ENCODE assay signal across 9 cellular contexts in genomic region chr20:47181056-47181862, GRCh38.
A peak's percentile ranks its signal among the peaks of the same experiment; 100 is the strongest.
DNase-seq lines count a peak whose midpoint lies in the region; ATAC-seq and TF ChIP-seq lines count a peak whose summit lies in the region.
"Had no signal": no experiment of that assay in that cellular context is flagged by ENCODE, and none has a peak within 500 bp of the region (broad histone marks: within the 10 kb centered on the region; RNA-seq: fewer than 3 reads in every experiment).

No MANE protein-coding gene starts in this region.

- H3K36me3 Mint-ChIP-seq in activated CD8-positive, alpha-beta T cell treated with anti-CD3 and anti-CD28 coated beads, Interleukin-2, amount 10 ng/mL, durations not matched to agents 7 days and 5 days (ENCODE audit: low read depth), result no peaks in the 10 kb centered on the region
- H3K36me3 Mint-ChIP-seq: CD4-positive, CD25-positive, alpha-beta regulatory T cell had no signal

- H3F3A ChIP-seq in MM.1S (ENCODE audit: insufficient read depth, low read length), result no peaks in the 10 kb centered on the region

- no peak overlapping the region for H3K18ac ChIP-seq in mesendoderm (ENCODE audit: low read length)

- no peak overlapping the region for H2BK15ac ChIP-seq in mesendoderm (replicated peaks; ENCODE audit: low read depth)

- no peaks in the 10 kb centered on the region for H3K27me3 ChIP-seq in MM.1S (replicated peaks; ENCODE audit: insufficient read depth, low read length)
- H3K27me3 ChIP-seq in mesendoderm (ENCODE audit: insufficient read depth, low read length, poor library complexity), result no peaks in the 10 kb centered on the region

- CTCF ChIA-PET in activated CD8-positive, alpha-beta T cell treated with anti-CD3 and anti-CD28 coated beads, Interleukin-2, amount 10 ng/mL, durations not matched to agents 7 days and 5 days (lab: Charles Lee), result interaction anchor here (0.5 to 1.8 kb wide), 3 partner anchors 15 to 157 kb away, joined by 3 to 5 read pairs (median 3); no protein-coding TSS in a partner anchor

- no peak overlapping the region for H3K27ac Mint-ChIP-seq in activated CD8-positive, alpha-beta T cell treated with anti-CD3 and anti-CD28 coated beads, Interleukin-2, amount 10 ng/mL, durations not matched to agents 7 days and 5 days
- H3K27ac Mint-ChIP-seq: CD4-positive, CD25-positive, alpha-beta regulatory T cell had no signal

- peak overlapping the region; percentile 42 for H4K5ac ChIP-seq in mesendoderm (ENCODE audit: low read length)

- WGBS in mesendoderm (ENCODE audit: extremely low coverage, insufficient coverage, low lambda C conversion rate), result no CpG with 5 or more reads among the region's 5 CpGs

- H3K27ac ChIP-seq in MM.1S (ENCODE audit: low read length) (no peak overlapping the region), mesendoderm (ENCODE audit: low read depth, low read length) (no peak overlapping the region)

- no peaks in the 10 kb centered on the region for H3K36me3 ChIP-seq in MM.1S (replicated peaks; ENCODE audit: insufficient read depth, low read length)
- no peaks in the 10 kb centered on the region for H3K36me3 ChIP-seq in mesendoderm (ENCODE audit: control insufficient read depth, insufficient read depth, low read length)

- peaks cover 2% of the 10 kb centered on the region for H3K4me1 Mint-ChIP-seq in activated CD8-positive, alpha-beta T cell treated with anti-CD3 and anti-CD28 coated beads, Interleukin-2, amount 10 ng/mL, durations not matched to agents 7 days and 5 days (ENCODE audit: low read depth)
- H3K4me1 Mint-ChIP-seq: CD4-positive, CD25-positive, alpha-beta regulatory T cell had no signal

- no peak overlapping the region for H2AK5ac ChIP-seq in mesendoderm (ENCODE audit: low read length)

- H3K4me3 ChIP-seq in MM.1S (ENCODE audit: low read length) (no peak overlapping the region), mesendoderm (ENCODE audit: low read length) (no peak overlapping the region)

- no peak for TF ChIP-seq CTCF in MM.1S (IDR thresholded peaks at IDR 0.05; ENCODE audit: low read length)

- H3K4me2 ChIP-seq in MM.1S (ENCODE audit: low read depth, low read length) (no peak overlapping the region), mesendoderm (ENCODE audit: low read length) (no peak overlapping the region)

- peaks cover 3% of the 10 kb centered on the region for H3K9me3 Mint-ChIP-seq in activated CD8-positive, alpha-beta T cell treated with anti-CD3 and anti-CD28 coated beads, Interleukin-2, amount 10 ng/mL, durations not matched to agents 7 days and 5 days (ENCODE audit: insufficient read depth)

- no peaks in the 10 kb centered on the region for H4K20me1 ChIP-seq in MM.1S (ENCODE audit: insufficient read depth, low read length)

- no peaks in the 10 kb centered on the region for H3K79me2 ChIP-seq in MM.1S (ENCODE audit: low read length)
- H3K79me2 ChIP-seq in mesendoderm (ENCODE audit: control insufficient read depth, insufficient read depth, low read length), result no peaks in the 10 kb centered on the region

- H3K56ac ChIP-seq in mesendoderm (ENCODE audit: low read length), result no peak overlapping the region

- H3K79me1 ChIP-seq in mesendoderm (ENCODE audit: low read length), result no peaks in the 10 kb centered on the region

- no peak overlapping the region for H3K4ac ChIP-seq in mesendoderm (ENCODE audit: low read depth, low read length)

- H4K8ac ChIP-seq in mesendoderm (ENCODE audit: low read depth, low read length), result peak overlapping the region; percentile 0

- no peak overlapping the region for H2BK5ac ChIP-seq in mesendoderm (ENCODE audit: low read length)

- H2AFZ ChIP-seq in MM.1S (ENCODE audit: low read length), result peak overlapping the region; percentile 50

- peak; percentile 67 to 75 for ATAC-seq in activated CD4-positive, CD25-positive, alpha-beta regulatory T cell treated with anti-CD3 and anti-CD28 coated beads, Interleukin-2, amount 50 U/mL, for 24 hours
- ATAC-seq in activated CD8-positive, alpha-beta T cell treated with anti-CD3 and anti-CD28 coated beads, Interleukin-2, amount 10 ng/mL, durations not matched to agents 7 days and 5 days, result peak; percentile 57
- ATAC-seq in GM21367 (IDR thresholded peaks at IDR 0.05; ENCODE audit: unreplicated experiment), result no peak

- H3K9me3 ChIP-seq in MM.1S (replicated peaks; ENCODE audit: insufficient read depth, low read length), result no peaks in the 10 kb centered on the region

- H3K27me3 Mint-ChIP-seq in activated CD8-positive, alpha-beta T cell treated with anti-CD3 and anti-CD28 coated beads, Interleukin-2, amount 10 ng/mL, durations not matched to agents 7 days and 5 days (ENCODE audit: low read depth), result peaks cover 5% of the 10 kb centered on the region
- H3K27me3 Mint-ChIP-seq: CD4-positive, CD25-positive, alpha-beta regulatory T cell had no signal

- H3K9ac ChIP-seq in MM.1S (ENCODE audit: low read length) (no peak overlapping the region), mesendoderm (ENCODE audit: low read length) (no peak overlapping the region)

- no peak overlapping the region for H2BK120ac ChIP-seq in mesendoderm (ENCODE audit: low read depth, low read length)

- POLR2A ChIA-PET in activated CD8-positive, alpha-beta T cell treated with anti-CD3 and anti-CD28 coated beads, Interleukin-2, amount 10 ng/mL, durations not matched to agents 7 days and 5 days (lab: Charles Lee), result no interaction called here

- H3K4me1 ChIP-seq in MM.1S (ENCODE audit: low read length) (no peaks in the 10 kb centered on the region), mesendoderm (ENCODE audit: control insufficient read depth, low read depth, low read length) (no peaks in the 10 kb centered on the region)

- no peak for DNase-seq in activated CD4-positive, CD25-positive, alpha-beta regulatory T cell treated with anti-CD3 and anti-CD28 coated beads, Interleukin-2, amount 50 U/mL, for 72 hours
- DNase-seq in MM.1S (peak; percentile 52), mesendoderm (peak; percentile 91), T-helper 9 cell (no peak)
- peak; percentile 50 for DNase-seq in activated CD8-positive, alpha-beta T cell treated with anti-CD3 and anti-CD28 coated beads, Interleukin-2, amount 10 ng/mL, durations not matched to agents 7 days and 5 days
- DNase-seq in activated effector memory CD4-positive, alpha-beta T cell treated with Interleukin-2 at 50 U/mL for 16 hours, result no peak

- no peak overlapping the region for H3K23ac ChIP-seq in mesendoderm (ENCODE audit: low read length)

- H3K4me3 Mint-ChIP-seq in activated CD8-positive, alpha-beta T cell treated with anti-CD3 and anti-CD28 coated beads, Interleukin-2, amount 10 ng/mL, durations not matched to agents 7 days and 5 days, result no peak overlapping the region
- H3K4me3 Mint-ChIP-seq: CD4-positive, CD25-positive, alpha-beta regulatory T cell had no signal

- no peaks in the 10 kb centered on the region for H3K9me2 ChIP-seq in MM.1S (replicated peaks; ENCODE audit: insufficient read depth, low read length)

Comparison
In these comparisons a context has a peak if more than half of its experiments do, and no peak if none do; other contexts are left out.
1. DNase-seq: peak in MM.1S (single experiment), activated CD8-positive, alpha-beta T cell treated with anti-CD3 and anti-CD28 coated beads, Interleukin-2, amount 10 ng/mL, durations not matched to agents 7 days and 5 days (single experiment) and mesendoderm (single experiment); none in activated CD4-positive, CD25-positive, alpha-beta regulatory T cell treated with anti-CD3 and anti-CD28 coated beads, Interleukin-2, amount 50 U/mL, for 72 hours (single experiment), T-helper 9 cell (single experiment) and activated effector memory CD4-positive, alpha-beta T cell treated with Interleukin-2 at 50 U/mL for 16 hours (single experiment).